In genomic region chr16:3808308-3809063, GRCh38 we compare ENCODE assay signal across 18 cellular contexts.
DNase-seq lines count a peak whose midpoint lies in the region; ATAC-seq and TF ChIP-seq lines count a peak whose summit lies in the region.
"Had no signal": no experiment of that assay in that cellular context is flagged by ENCODE, and none has a peak within 500 bp of the region (broad histone marks: within the 10 kb centered on the region; RNA-seq: fewer than 3 reads in every experiment).

No MANE protein-coding gene starts in this region.

- TF ChIP-seq POLR2A in right lobe of liver (IDR thresholded peaks at IDR 0.05) (no peak), esophagus muscularis mucosa (IDR thresholded peaks at IDR 0.05; ENCODE audit: low read depth) (no peak)

- intact Hi-C loops in left ventricle myocardium superior (cut with micrococcal nuclease): no loop called here
- intact Hi-C loops in Right ventricle myocardium superior (cut with DNase I): no loop called here
- intact Hi-C loops in right lobe of liver (cut with DNase I): no loop called here
- intact Hi-C loops in esophagus muscularis mucosa (cut with DNase I): no loop called here

- no peak overlapping the region for H3K4me3 ChIP-seq in right lobe of liver
- H3K4me3 ChIP-seq in esophagus muscularis mucosa: no peak overlapping the region
- no peak overlapping the region for H3K4me3 ChIP-seq in MG63
- H3K4me3 ChIP-seq: esophagus squamous epithelium, K562, left ventricle myocardium inferior had no signal

- ATAC-seq in left ventricle myocardium superior: peak; percentile 18
- no peak for ATAC-seq in Right ventricle myocardium superior (ENCODE audit: poor library complexity)
- ATAC-seq in right lobe of liver: peak; percentile 77 to 88 (median 82)
- ATAC-seq in stimulated activated naive CD8-positive, alpha-beta T cell treated with anti-CD3 and anti-CD28 coated beads, Interleukin-15, amount 100 ng/mL, for 72 hours: no peak
- ATAC-seq in HG02642 (IDR thresholded peaks at IDR 0.05; ENCODE audit: poor library complexity, unreplicated experiment): no peak
- ATAC-seq: K562, WTC11 had no signal

- H3K9me3 Mint-ChIP-seq in activated CD4-positive, alpha-beta memory T cell treated with anti-CD3 and anti-CD28 coated beads, Interleukin-2, amount 10 ng/mL, durations not matched to agents 7 days and 5 days: no peaks in the 10 kb centered on the region
- no peaks in the 10 kb centered on the region for H3K9me3 Mint-ChIP-seq in stimulated activated naive CD8-positive, alpha-beta T cell treated with anti-CD3 and anti-CD28 coated beads, Interleukin-15, amount 100 ng/mL, for 72 hours
- H3K9me3 Mint-ChIP-seq: WTC11 had no signal

- H3K27ac Mint-ChIP-seq in activated CD4-positive, alpha-beta memory T cell treated with anti-CD3 and anti-CD28 coated beads, Interleukin-2, amount 10 ng/mL, durations not matched to agents 7 days and 5 days: peak overlapping the region; percentile 24
- no peak overlapping the region for H3K27ac Mint-ChIP-seq in stimulated activated naive CD8-positive, alpha-beta T cell treated with anti-CD3 and anti-CD28 coated beads, Interleukin-15, amount 100 ng/mL, for 72 hours

- H3K27me3 ChIP-seq in right lobe of liver (no peaks in the 10 kb centered on the region), esophagus muscularis mucosa (no peaks in the 10 kb centered on the region), MG63 (no peaks in the 10 kb centered on the region)
- H3K27me3 ChIP-seq: esophagus squamous epithelium had no signal

- DNase-seq in left ventricle myocardium superior (no peak), Right ventricle myocardium superior (no peak), right lobe of liver (no peak), esophagus muscularis mucosa (ENCODE audit: extremely low spot score) (no peak), MG63 (no peak)
- no peak for DNase-seq in activated CD4-positive, alpha-beta memory T cell treated with anti-CD3 and anti-CD28 coated beads, Interleukin-2, amount 10 ng/mL, durations not matched to agents 7 days and 5 days
- no peak for DNase-seq in stimulated activated naive CD8-positive, alpha-beta T cell treated with anti-CD3 and anti-CD28 coated beads, Interleukin-15, amount 100 ng/mL, for 72 hours
- DNase-seq: activated CD8-positive, alpha-beta memory T cell treated with anti-CD3 and anti-CD28 coated beads, Interleukin-2, amount 10 ng/mL, durations not matched to agents 7 days and 5 days; esophagus squamous epithelium; left ventricle myocardium inferior; MV-4-11; NCI-H187 treated with DMSO at 0.1 percent for 48 hours; NCI-H446 treated with DMSO at 0.1 percent for 48 hours; SHP77; stimulated activated CD4-positive, alpha-beta T cell treated with anti-CD3 and anti-CD28 coated beads, Interleukin-2, amount 100 ng/mL, for 24 hours had no signal

- H3K9me3 ChIP-seq in right lobe of liver (no peaks in the 10 kb centered on the region), esophagus muscularis mucosa (no peaks in the 10 kb centered on the region), MG63 (no peaks in the 10 kb centered on the region)
- H3K9me3 ChIP-seq: esophagus squamous epithelium, left ventricle myocardium inferior had no signal

- H3K36me3 ChIP-seq in right lobe of liver (peaks cover 0 to 11% (median 0%) of the 10 kb centered on the region in 4 donors), esophagus muscularis mucosa (peaks cover 0 to 41% (median 22%) of the 10 kb centered on the region in 4 donors), MG63 (peaks cover 43% of the 10 kb centered on the region)

- H3K27me3 Mint-ChIP-seq in activated CD4-positive, alpha-beta memory T cell treated with anti-CD3 and anti-CD28 coated beads, Interleukin-2, amount 10 ng/mL, durations not matched to agents 7 days and 5 days: no peaks in the 10 kb centered on the region
- no peaks in the 10 kb centered on the region for H3K27me3 Mint-ChIP-seq in stimulated activated naive CD8-positive, alpha-beta T cell treated with anti-CD3 and anti-CD28 coated beads, Interleukin-15, amount 100 ng/mL, for 72 hours

- CTCF ChIA-PET in activated CD4-positive, alpha-beta memory T cell treated with anti-CD3 and anti-CD28 coated beads, Interleukin-2, amount 10 ng/mL, durations not matched to agents 7 days and 5 days (lab: Charles Lee): no interaction called here

- peaks cover 0 to 56% (median 19%) of the 10 kb centered on the region in 4 donors for H3K4me1 ChIP-seq in right lobe of liver
- H3K4me1 ChIP-seq in esophagus muscularis mucosa: peaks cover 52 to 79% (median 62%) of the 10 kb centered on the region in 4 donors

- TF ChIP-seq CTCF in right lobe of liver (IDR thresholded peaks at IDR 0.05) (no peak), esophagus muscularis mucosa (IDR thresholded peaks at IDR 0.05) (no peak)

- H3K27ac ChIP-seq in right lobe of liver (peak overlapping the region in 2 of 3 donors; percentile 8 to 27), esophagus muscularis mucosa (replicated peaks in 1 of 4) (no peak overlapping the region)
- H3K27ac ChIP-seq: esophagus squamous epithelium, left ventricle myocardium inferior had no signal

- peaks cover 58% of the 10 kb centered on the region for H3K36me3 Mint-ChIP-seq in activated CD4-positive, alpha-beta memory T cell treated with anti-CD3 and anti-CD28 coated beads, Interleukin-2, amount 10 ng/mL, durations not matched to agents 7 days and 5 days (ENCODE audit: low read depth)

- POLR2A ChIA-PET in activated CD4-positive, alpha-beta memory T cell treated with anti-CD3 and anti-CD28 coated beads, Interleukin-2, amount 10 ng/mL, durations not matched to agents 7 days and 5 days (lab: Charles Lee): no interaction called here

- no peak overlapping the region for H3K4me3 Mint-ChIP-seq in activated CD4-positive, alpha-beta memory T cell treated with anti-CD3 and anti-CD28 coated beads, Interleukin-2, amount 10 ng/mL, durations not matched to agents 7 days and 5 days
- peak overlapping the region; percentile 10 to 43 for H3K4me3 Mint-ChIP-seq in stimulated activated naive CD8-positive, alpha-beta T cell treated with anti-CD3 and anti-CD28 coated beads, Interleukin-15, amount 100 ng/mL, for 72 hours
- H3K4me3 Mint-ChIP-seq: activated CD8-positive, alpha-beta memory T cell treated with anti-CD3 and anti-CD28 coated beads, Interleukin-2, amount 10 ng/mL, durations not matched to agents 7 days and 5 days; WTC11 had no signal

- peaks cover 55% of the 10 kb centered on the region for H3K4me1 Mint-ChIP-seq in activated CD4-positive, alpha-beta memory T cell treated with anti-CD3 and anti-CD28 coated beads, Interleukin-2, amount 10 ng/mL, durations not matched to agents 7 days and 5 days
- peaks cover 93% of the 10 kb centered on the region for H3K4me1 Mint-ChIP-seq in stimulated activated naive CD8-positive, alpha-beta T cell treated with anti-CD3 and anti-CD28 coated beads, Interleukin-15, amount 100 ng/mL, for 72 hours

- WGBS in right lobe of liver (ENCODE audit: insufficient coverage, low coverage, low lambda C conversion rate, missing lambda C conversion rate): 42% methylated on average over 6 of the region's 9 CpGs
- 76% methylated on average over 9 of the region's 9 CpGs for WGBS in esophagus muscularis mucosa

- TF ChIP-seq EP300 in esophagus muscularis mucosa (IDR thresholded peaks at IDR 0.05): no peak

Comparison
In these comparisons a context has a peak if more than half of its experiments do, and no peak if none do; other contexts are left out.
1. ATAC-seq: peak in left ventricle myocardium superior (single experiment) and right lobe of liver (4 of 4); none in Right ventricle myocardium superior (single experiment), stimulated activated naive CD8-positive, alpha-beta T cell treated with anti-CD3 and anti-CD28 coated beads, Interleukin-15, amount 100 ng/mL, for 72 hours (single experiment) and HG02642 (single experiment).
2. H3K27ac ChIP-seq: peak in right lobe of liver (2 of 3); none in esophagus muscularis mucosa (0 of 4).